ENCODE assay signal across 8 cellular contexts in the genomic region with DNA sequence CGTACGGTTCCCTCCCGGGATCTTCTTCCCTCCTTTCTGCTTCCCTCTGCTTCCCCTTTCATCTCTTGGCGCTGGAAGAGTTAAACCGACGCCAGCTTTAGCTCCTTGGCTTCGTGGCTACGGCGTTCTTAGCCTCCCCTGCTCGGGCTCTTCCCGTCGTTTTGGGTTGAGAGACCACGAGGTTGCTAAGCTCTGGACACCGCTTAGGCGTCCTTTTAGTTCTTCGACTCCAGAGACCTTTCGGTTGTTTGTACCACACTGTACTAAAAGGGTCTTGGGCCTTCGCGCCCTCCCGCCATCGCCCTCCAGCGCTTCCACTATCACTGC. TPM values are rescaled to one million over a fixed set of nuclear protein-coding genes. Genes with fewer than 3 reads are reported as not detected.
DNase-seq lines count a peak whose midpoint lies in the region; ATAC-seq and TF ChIP-seq lines count a peak whose summit lies in the region.

No MANE protein-coding gene starts in this region.

- H3K9ac ChIP-seq in SK-N-MC (ENCODE audit: insufficient read length): peak overlapping the region; percentile 99
- H3K9ac ChIP-seq in mucosa of rectum (ENCODE audit: low read depth in 1 of 2, low read length in 2 of 2): peak overlapping the region; percentile 94 to 97

- H3K27ac ChIP-seq in SK-N-MC (peak overlapping the region; percentile 94), mucosa of rectum (ENCODE audit: low read depth in 2 of 2, low read length in 2 of 2) (peak overlapping the region; percentile 88 to 93)

- H3K4me3 ChIP-seq in SK-N-MC (peak overlapping the region; percentile 98), epithelial cell of proximal tubule (ENCODE audit: low read depth, low read length) (peak overlapping the region; percentile 96), mucosa of rectum (ENCODE audit: low read length in 2 of 2) (peak overlapping the region; percentile 93 to 98)

- peak; percentile 10 for ATAC-seq in HG03135 (IDR thresholded peaks at IDR 0.05; ENCODE audit: unreplicated experiment)
- no peak for ATAC-seq in GM18870 (IDR thresholded peaks at IDR 0.05; ENCODE audit: unreplicated experiment)

- peak; percentile 17 for DNase-seq in activated CD4-positive, alpha-beta T cell treated with anti-CD3 and anti-CD28 coated beads for 48 hours
- no peak for DNase-seq in activated CD4-positive, alpha-beta T cell treated with anti-CD3 and anti-CD28 coated beads, Interleukin-2, amount 50 U/mL, for 48 hours
- DNase-seq in SK-N-MC (ENCODE audit: low read depth, low spot score) (no peak), epithelial cell of proximal tubule (ENCODE audit: low read depth) (no peak), posterior cingulate gyrus (no peak)

- no peaks in the 10 kb centered on the region for H3K9me3 ChIP-seq in SK-N-MC (ENCODE audit: low read depth, low read length)
- H3K9me3 ChIP-seq in mucosa of rectum (ENCODE audit: control insufficient read depth in 2 of 2, low read length in 2 of 2): no peaks in the 10 kb centered on the region

- peaks cover 2 to 5% of the 10 kb centered on the region in 2 donors for H3K4me1 ChIP-seq in mucosa of rectum (ENCODE audit: control insufficient read depth in 2 of 2, insufficient read depth in 2 of 2, low read length in 2 of 2)

- no peaks in the 10 kb centered on the region for H3K27me3 ChIP-seq in mucosa of rectum (ENCODE audit: control insufficient read depth in 2 of 2, insufficient read depth in 2 of 2, low read length in 2 of 2)

- TF ChIP-seq CTCF in epithelial cell of proximal tubule (conservative IDR thresholded peaks at IDR 0.05; ENCODE audit: low read depth, low read length): no peak

- H3K36me3 ChIP-seq in SK-N-MC (ENCODE audit: insufficient read depth, low read length) (peaks cover 36% of the 10 kb centered on the region), mucosa of rectum (ENCODE audit: control insufficient read depth in 2 of 2, insufficient read depth in 2 of 2, low read length in 2 of 2) (peaks cover under 1 to 6% of the 10 kb centered on the region in 2 donors)

- intact Hi-C loops in posterior cingulate gyrus (cut with DNase I): loop anchor here (10.0 kb wide), 2 partner anchors 332 to 672 kb away; partner anchors contain the start of gene GOLGA5

RNA-seq across cellular contexts. Expression of gene CPSF2, which starts 0.5 kb away (rescaled TPM):
- 35.5 and 35.6 TPM in 2 replicates for total RNA-seq in epithelial cell of proximal tubule

RNA-seq across cellular contexts. Expression of gene NDUFB1, which starts 0.8 kb away (rescaled TPM):
- 174 and 316 TPM in 2 replicates for total RNA-seq in epithelial cell of proximal tubule

RNA-seq across cellular contexts. Expression of gene ATXN3, which starts 15.9 kb away (rescaled TPM):
- total RNA-seq in epithelial cell of proximal tubule: 15.0 and 23.1 TPM in 2 replicates
